ENCODE assay signal across 28 cellular contexts in genomic region chrX:15643786-15644559, GRCh38. TPM values are rescaled to one million over a fixed set of nuclear protein-coding genes. Genes with fewer than 3 reads are reported as not detected.
"Had no signal": no experiment of that assay in that cellular context is flagged by ENCODE, and none has a peak within 500 bp of the region (broad histone marks: within the 10 kb centered on the region; RNA-seq: fewer than 3 reads in every experiment).

No MANE protein-coding gene starts in this region.

- H3K27ac ChIP-seq: breast epithelium, epithelial cell of prostate, esophagus squamous epithelium, left ventricle myocardium inferior, ovary, right lobe of liver, upper lobe of left lung, WERI-Rb-1 had no signal

- H3K9me3 Mint-ChIP-seq: activated CD4-positive, alpha-beta T cell treated with anti-CD3 and anti-CD28 coated beads, Interleukin-2, amount 10 ng/mL, durations not matched to agents 7 days and 5 days; activated CD8-positive, alpha-beta T cell treated with anti-CD3 and anti-CD28 coated beads for 36 hours; activated T-cell treated with anti-CD3 and anti-CD28 coated beads, Interleukin-2, amount 50 U/mL, for 4 hours; activated T-helper 17 cell treated with anti-CD3 and anti-CD28 coated beads, Interleukin-2, amount 50 U/mL, for 72 hours; dendritic cell treated with granulocyte-macrophage colony-stimulating factor and Interleukin-4, amounts not matched to agents 40 ng/mL and 50 ng/mL, for 4 days; stimulated activated naive CD8-positive, alpha-beta T cell treated with anti-CD3 and anti-CD28 coated beads, Interleukin-15, amount 100 ng/mL, for 72 hours had no signal

- H3K36me3 ChIP-seq: breast epithelium, esophagus squamous epithelium, left ventricle myocardium inferior, ovary, right lobe of liver, upper lobe of left lung, WERI-Rb-1 had no signal

- H3K27me3 ChIP-seq: esophagus squamous epithelium, ovary, upper lobe of left lung had no signal

- DNase-seq: activated CD4-positive, alpha-beta T cell treated with anti-CD3 and anti-CD28 coated beads, Interleukin-2, amount 10 ng/mL, durations not matched to agents 7 days and 5 days; activated CD8-positive, alpha-beta T cell treated with anti-CD3 and anti-CD28 coated beads for 36 hours; activated T-cell treated with anti-CD3 and anti-CD28 coated beads, Interleukin-2, amount 50 U/mL, for 4 hours; amygdala; central memory CD4-positive, alpha-beta T cell; effector CD4-positive, alpha-beta T cell; esophagus squamous epithelium; islet precursor cell; left ventricle myocardium inferior; mesendoderm; ovary; right lobe of liver; stimulated activated CD4-positive, alpha-beta T cell treated with anti-CD3 and anti-CD28 coated beads, Interleukin-2, amount 100 ng/mL, for 48 hours; stimulated activated naive CD8-positive, alpha-beta T cell treated with anti-CD3 and anti-CD28 coated beads, Interleukin-15, amount 100 ng/mL, for 72 hours; substantia nigra; T1000; upper lobe of left lung; WERI-Rb-1 had no signal

- ATAC-seq: activated CD4-positive, CD25-positive, alpha-beta regulatory T cell treated with anti-CD3 and anti-CD28 coated beads, Interleukin-2, amount 50 U/mL, for 24 hours; activated CD8-positive, alpha-beta T cell treated with anti-CD3 and anti-CD28 coated beads for 36 hours; activated T-cell treated with anti-CD3 and anti-CD28 coated beads, Interleukin-2, amount 50 U/mL, for 4 hours; activated T-helper 17 cell treated with anti-CD3 and anti-CD28 coated beads, Interleukin-2, amount 50 U/mL, for 72 hours; right lobe of liver; stimulated activated naive CD8-positive, alpha-beta T cell treated with anti-CD3 and anti-CD28 coated beads, Interleukin-15, amount 100 ng/mL, for 72 hours had no signal

- H3K9me3 ChIP-seq: breast epithelium, esophagus squamous epithelium, left ventricle myocardium inferior, ovary, right lobe of liver, upper lobe of left lung had no signal

- H3K4me3 Mint-ChIP-seq: activated CD4-positive, alpha-beta T cell treated with anti-CD3 and anti-CD28 coated beads, Interleukin-2, amount 10 ng/mL, durations not matched to agents 7 days and 5 days; activated CD8-positive, alpha-beta T cell treated with anti-CD3 and anti-CD28 coated beads for 36 hours; activated T-cell treated with anti-CD3 and anti-CD28 coated beads, Interleukin-2, amount 50 U/mL, for 4 hours; activated T-helper 17 cell treated with anti-CD3 and anti-CD28 coated beads, Interleukin-2, amount 50 U/mL, for 72 hours; dendritic cell treated with granulocyte-macrophage colony-stimulating factor and Interleukin-4, amounts not matched to agents 40 ng/mL and 50 ng/mL, for 4 days had no signal

- H3K4me1 Mint-ChIP-seq: activated T-helper 17 cell treated with anti-CD3 and anti-CD28 coated beads, Interleukin-2, amount 50 U/mL, for 72 hours had no signal

- H3K4me1 ChIP-seq: breast epithelium, esophagus squamous epithelium, left ventricle myocardium inferior, right lobe of liver, upper lobe of left lung had no signal

- H3K27ac Mint-ChIP-seq: activated CD4-positive, alpha-beta T cell treated with anti-CD3 and anti-CD28 coated beads, Interleukin-2, amount 10 ng/mL, durations not matched to agents 7 days and 5 days; activated CD8-positive, alpha-beta T cell treated with anti-CD3 and anti-CD28 coated beads for 36 hours; activated T-helper 17 cell treated with anti-CD3 and anti-CD28 coated beads, Interleukin-2, amount 50 U/mL, for 72 hours; dendritic cell treated with granulocyte-macrophage colony-stimulating factor and Interleukin-4, amounts not matched to agents 40 ng/mL and 50 ng/mL, for 4 days; progenitor cell of endocrine pancreas had no signal

- H3K27me3 Mint-ChIP-seq: activated CD8-positive, alpha-beta T cell treated with anti-CD3 and anti-CD28 coated beads for 36 hours; dendritic cell treated with granulocyte-macrophage colony-stimulating factor and Interleukin-4, amounts not matched to agents 40 ng/mL and 50 ng/mL, for 4 days; progenitor cell of endocrine pancreas; stimulated activated naive CD8-positive, alpha-beta T cell treated with anti-CD3 and anti-CD28 coated beads, Interleukin-15, amount 100 ng/mL, for 72 hours had no signal

- H3K4me3 ChIP-seq: breast epithelium, esophagus squamous epithelium, left ventricle myocardium inferior, lung, ovary, right lobe of liver, upper lobe of left lung had no signal

RNA-seq across cellular contexts. Expression of gene CLTRN, which starts 20.6 kb away (rescaled TPM):
- total RNA-seq: skeletal muscle tissue; T-helper 1 cell treated with Interleukin-12 subunit alpha and Interleukin-12 subunit beta and Interleukin-4 antibody, amounts not matched to agents 30 ng/mL and 1 ng/mL, for 36 hours had no signal

RNA-seq across cellular contexts. Expression of gene ACE2, which starts 43.2 kb away (rescaled TPM):
- total RNA-seq: activated CD4-positive, alpha-beta T cell treated with anti-CD3 and anti-CD28 coated beads, Interleukin-2, amount 10 ng/mL, durations not matched to agents 7 days and 5 days; activated CD8-positive, alpha-beta T cell treated with anti-CD3 and anti-CD28 coated beads for 36 hours; mononuclear cell; skeletal muscle tissue; T-helper 1 cell treated with Interleukin-12 subunit alpha and Interleukin-12 subunit beta and Interleukin-4 antibody, amounts not matched to agents 30 ng/mL and 1 ng/mL, for 36 hours had no signal
